ENCODE assay signal across 18 cellular contexts in the genomic region with DNA sequence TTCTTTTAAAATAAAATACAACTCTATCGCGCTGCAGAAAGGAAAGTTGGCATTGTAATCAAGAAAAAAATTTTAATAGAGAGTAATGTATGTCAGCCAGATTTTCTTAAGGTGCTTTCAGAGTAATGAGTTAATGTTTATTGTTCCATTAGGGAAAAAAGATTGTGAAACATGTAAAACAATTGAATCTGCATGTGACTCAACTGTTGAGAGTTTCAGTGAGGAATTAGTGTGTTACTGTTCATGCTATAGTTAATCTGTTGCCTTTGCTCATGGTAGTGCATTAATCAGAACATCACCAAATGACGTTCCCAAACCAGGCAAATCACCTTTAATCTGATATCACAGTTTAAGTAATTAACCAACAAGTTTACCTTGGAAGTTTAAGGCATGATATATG.
"Had no signal": no experiment of that assay in that cellular context is flagged by ENCODE, and none has a peak within 500 bp of the region (broad histone marks: within the 10 kb centered on the region; RNA-seq: fewer than 3 reads in every experiment).

No MANE protein-coding gene starts in this region.

- DNase-seq: activated CD4-positive, alpha-beta memory T cell treated with anti-CD3 and anti-CD28 coated beads for 36 hours; activated CD4-positive, alpha-beta T cell treated with anti-CD3 and anti-CD28 coated beads for 36 hours; activated CD8-positive, alpha-beta memory T cell treated with anti-CD3 and anti-CD28 coated beads, Interleukin-2, amount 10 ng/mL, durations not matched to agents 7 days and 5 days; activated naive CD4-positive, alpha-beta T cell treated with Interleukin-2 at 50 U/mL for 16 hours; brain microvascular endothelial cell; heart right ventricle; left ventricle myocardium inferior; naive thymus-derived CD4-positive, alpha-beta T cell; retina; SK-N-SH; spleen; stimulated activated naive CD4-positive, alpha-beta T cell; tibial artery had no signal

- H3K9me3 Mint-ChIP-seq: activated CD4-positive, alpha-beta memory T cell treated with anti-CD3 and anti-CD28 coated beads for 36 hours; WTC11 had no signal

- H3K9ac ChIP-seq: SK-N-SH had no signal

- H3K4me3 Mint-ChIP-seq: activated CD4-positive, alpha-beta memory T cell treated with anti-CD3 and anti-CD28 coated beads for 36 hours; activated CD4-positive, alpha-beta T cell treated with anti-CD3 and anti-CD28 coated beads for 36 hours; activated CD8-positive, alpha-beta memory T cell treated with anti-CD3 and anti-CD28 coated beads, Interleukin-2, amount 10 ng/mL, durations not matched to agents 7 days and 5 days; activated T-helper 17 cell treated with anti-CD3 and anti-CD28 coated beads, Interleukin-2, amount 50 U/mL, for 72 hours; memory B cell; naive thymus-derived CD4-positive, alpha-beta T cell; WTC11 had no signal

- H3K4me3 ChIP-seq: coronary artery, gastroesophageal sphincter, heart right ventricle, left ventricle myocardium inferior, spleen, tibial artery had no signal

- H3K4me1 ChIP-seq: gastroesophageal sphincter, heart right ventricle, left ventricle myocardium inferior, spleen, tibial artery had no signal

- H3K27me3 ChIP-seq: brain microvascular endothelial cell, gastroesophageal sphincter, heart right ventricle, spleen, tibial artery had no signal

- H3K27ac Mint-ChIP-seq: activated CD4-positive, alpha-beta memory T cell treated with anti-CD3 and anti-CD28 coated beads for 36 hours; activated CD4-positive, alpha-beta T cell treated with anti-CD3 and anti-CD28 coated beads for 36 hours; activated CD8-positive, alpha-beta memory T cell treated with anti-CD3 and anti-CD28 coated beads, Interleukin-2, amount 10 ng/mL, durations not matched to agents 7 days and 5 days; activated T-helper 17 cell treated with anti-CD3 and anti-CD28 coated beads, Interleukin-2, amount 50 U/mL, for 72 hours; memory B cell; naive thymus-derived CD4-positive, alpha-beta T cell; WTC11 had no signal

- H3K27ac ChIP-seq: brain microvascular endothelial cell, coronary artery, gastroesophageal sphincter, heart right ventricle, left ventricle myocardium inferior, spleen, tibial artery had no signal

- H3K27me3 Mint-ChIP-seq: activated CD4-positive, alpha-beta memory T cell treated with anti-CD3 and anti-CD28 coated beads for 36 hours; activated CD4-positive, alpha-beta T cell treated with anti-CD3 and anti-CD28 coated beads for 36 hours; activated CD8-positive, alpha-beta memory T cell treated with anti-CD3 and anti-CD28 coated beads, Interleukin-2, amount 10 ng/mL, durations not matched to agents 7 days and 5 days; activated T-helper 17 cell treated with anti-CD3 and anti-CD28 coated beads, Interleukin-2, amount 50 U/mL, for 72 hours; memory B cell; naive thymus-derived CD4-positive, alpha-beta T cell had no signal

- H3K9me3 ChIP-seq: gastroesophageal sphincter, left ventricle myocardium inferior, spleen, tibial artery had no signal

- H3K36me3 Mint-ChIP-seq: activated CD4-positive, alpha-beta memory T cell treated with anti-CD3 and anti-CD28 coated beads for 36 hours; activated CD8-positive, alpha-beta memory T cell treated with anti-CD3 and anti-CD28 coated beads, Interleukin-2, amount 10 ng/mL, durations not matched to agents 7 days and 5 days; memory B cell; naive thymus-derived CD4-positive, alpha-beta T cell; WTC11 had no signal

- H3K4me1 Mint-ChIP-seq: activated CD4-positive, alpha-beta T cell treated with anti-CD3 and anti-CD28 coated beads for 36 hours; activated CD8-positive, alpha-beta memory T cell treated with anti-CD3 and anti-CD28 coated beads, Interleukin-2, amount 10 ng/mL, durations not matched to agents 7 days and 5 days; activated T-helper 17 cell treated with anti-CD3 and anti-CD28 coated beads, Interleukin-2, amount 50 U/mL, for 72 hours; memory B cell; naive thymus-derived CD4-positive, alpha-beta T cell; WTC11 had no signal

- H3K36me3 ChIP-seq: brain microvascular endothelial cell, gastroesophageal sphincter, heart right ventricle, left ventricle myocardium inferior, spleen, tibial artery had no signal

- H3K4me2 ChIP-seq: SK-N-SH had no signal
